Comparison of ENCODE assay signal across 10 cellular contexts in genomic region chr13:40597735-40598365, GRCh38.
DNase-seq lines count a peak whose midpoint lies in the region; ATAC-seq, FAIRE-seq and TF ChIP-seq lines count a peak whose summit lies in the region.
"Had no signal": no experiment of that assay in that cellular context is flagged by ENCODE, and none has a peak within 500 bp of the region (broad histone marks: within the 10 kb centered on the region; RNA-seq: fewer than 3 reads in every experiment).

No MANE protein-coding gene starts in this region.

- TF ChIP-seq CTCF in left ventricle myocardium inferior (IDR thresholded peaks at IDR 0.05; ENCODE audit: borderline replicate concordance) (no peak), BE2C (IDR thresholded peaks at IDR 0.05; ENCODE audit: low read depth, low read length) (no peak)

- H3K4me3 ChIP-seq in left ventricle myocardium inferior (peak overlapping the region; percentile 32), BE2C (ENCODE audit: low read depth, low read length) (no peak overlapping the region)

- DNase-seq in GM19239 (ENCODE audit: insufficient read length, low spot score) (no peak), left ventricle myocardium inferior (no peak), renal cortical epithelial cell (ENCODE audit: low read depth) (peak; percentile 36), NCI-H1105 (lab: John Stamatoyannopoulos, UW) (no peak), OCI-M2 (lab: John Stamatoyannopoulos, UW; ENCODE audit: unreplicated experiment) (no peak), kidney glomerular epithelial cell (lab: John Stamatoyannopoulos, UW) (no peak), BE2C (no peak)
- DNase-seq: DMS79 treated with DMSO at 0.1 percent for 48 hours had no signal

- no peaks in the 10 kb centered on the region for H3K9me3 Mint-ChIP-seq in activated T-helper 17 cell treated with anti-CD3 and anti-CD28 coated beads, Interleukin-2, amount 50 U/mL, for 72 hours
- H3K9me3 Mint-ChIP-seq: neural crest cell had no signal

- FAIRE-seq in GM19239 (lab: Jason Lieb, UNC), result peak; percentile 72

- peak overlapping the region; percentile 87 for H3K4me3 Mint-ChIP-seq in activated T-helper 17 cell treated with anti-CD3 and anti-CD28 coated beads, Interleukin-2, amount 50 U/mL, for 72 hours
- H3K4me3 Mint-ChIP-seq: neural crest cell had no signal

- H3K4me1 ChIP-seq in left ventricle myocardium inferior (peaks cover 71% of the 10 kb centered on the region), BE2C (no peaks in the 10 kb centered on the region)

- peaks cover 56% of the 10 kb centered on the region for H3K4me1 Mint-ChIP-seq in activated T-helper 17 cell treated with anti-CD3 and anti-CD28 coated beads, Interleukin-2, amount 50 U/mL, for 72 hours

- peaks cover 10% of the 10 kb centered on the region for H3K36me3 Mint-ChIP-seq in activated T-helper 17 cell treated with anti-CD3 and anti-CD28 coated beads, Interleukin-2, amount 50 U/mL, for 72 hours (ENCODE audit: low read depth)

- H3K27me3 ChIP-seq in left ventricle myocardium inferior (ENCODE audit: low read depth), result no peaks in the 10 kb centered on the region
- H3K27me3 ChIP-seq in BE2C, result no peaks in the 10 kb centered on the region

- peak overlapping the region; percentile 91 for H3K27ac Mint-ChIP-seq in activated T-helper 17 cell treated with anti-CD3 and anti-CD28 coated beads, Interleukin-2, amount 50 U/mL, for 72 hours

- H3K27me3 Mint-ChIP-seq in activated T-helper 17 cell treated with anti-CD3 and anti-CD28 coated beads, Interleukin-2, amount 50 U/mL, for 72 hours, result no peaks in the 10 kb centered on the region

- peak overlapping the region; percentile 56 for H3K27ac ChIP-seq in left ventricle myocardium inferior (replicated peaks)

- peak; percentile 35 for ATAC-seq in activated T-helper 17 cell treated with anti-CD3 and anti-CD28 coated beads, Interleukin-2, amount 50 U/mL, for 72 hours (replicated peaks)

- no peaks in the 10 kb centered on the region for H3K36me3 ChIP-seq in left ventricle myocardium inferior
- no peaks in the 10 kb centered on the region for H3K36me3 ChIP-seq in BE2C

- intact Hi-C loops in left ventricle myocardium inferior (cut with micrococcal nuclease), result no loop called here

- H3K9me3 ChIP-seq in left ventricle myocardium inferior (replicated peaks) (no peaks in the 10 kb centered on the region), BE2C (no peaks in the 10 kb centered on the region)
